13 cellular contexts compared by ENCODE assay signal in the genomic region with DNA sequence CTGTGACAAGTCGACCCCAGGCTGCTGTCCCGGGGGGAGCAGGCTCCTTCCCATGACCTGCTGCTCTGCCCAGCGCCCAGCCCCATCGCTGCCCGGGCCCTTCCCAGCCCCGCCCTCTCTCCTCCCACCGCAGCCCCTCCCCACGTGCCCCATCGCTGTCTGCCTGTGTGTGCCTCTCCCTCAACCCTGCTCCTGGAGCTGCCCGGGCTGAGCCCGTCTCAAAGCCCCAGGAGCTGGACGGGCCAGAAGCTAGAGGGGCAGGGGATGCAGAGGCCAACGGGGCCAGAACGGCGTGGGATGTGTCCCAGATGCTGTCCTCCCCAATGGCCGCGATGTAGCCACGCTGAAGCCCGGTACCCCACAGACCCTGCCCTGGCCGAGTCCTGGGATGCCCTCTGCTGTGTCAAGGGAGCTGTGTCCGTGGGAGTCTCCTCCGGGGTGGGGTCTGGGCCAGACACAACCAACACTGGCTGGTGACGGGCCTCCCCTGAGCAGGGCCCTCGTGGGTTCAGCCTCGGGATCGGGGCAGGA.
DNase-seq lines count a peak whose midpoint lies in the region; ATAC-seq and TF ChIP-seq lines count a peak whose summit lies in the region.
"Had no signal": no experiment of that assay in that cellular context is flagged by ENCODE, and none has a peak within 500 bp of the region (broad histone marks: within the 10 kb centered on the region; RNA-seq: fewer than 3 reads in every experiment).

No MANE protein-coding gene starts in this region.

- H3K36me3 Mint-ChIP-seq in chondrocyte (ENCODE audit: low read depth): peaks cover 24% of the 10 kb centered on the region
- peaks cover 14 to 38% (median 26%) of the 10 kb centered on the region in 5 donors for H3K36me3 Mint-ChIP-seq in naive thymus-derived CD4-positive, alpha-beta T cell
- H3K36me3 Mint-ChIP-seq in type B pancreatic cell: peaks cover 24% of the 10 kb centered on the region

- POLR2A ChIA-PET in naive thymus-derived CD4-positive, alpha-beta T cell (lab: Charles Lee): no interaction called here

- H3K36me3 ChIP-seq in naive thymus-derived CD4-positive, alpha-beta T cell (ENCODE audit: control insufficient read depth in 2 of 3, insufficient read depth in 3 of 3, low read length in 3 of 3): peaks cover 0 to 17% (median 0%) of the 10 kb centered on the region in 3 experiments

- CTCF ChIA-PET in naive thymus-derived CD4-positive, alpha-beta T cell (lab: Charles Lee): no interaction called here

- intact Hi-C loops in cardiac septum (cut with DNase I) (no loop called here), Right ventricle myocardium inferior (cut with DNase I) (no loop called here)
- intact Hi-C loops in naive thymus-derived CD4-positive, alpha-beta T cell (cut with micrococcal nuclease): no loop called here

- peaks cover 0 to 1% of the 10 kb centered on the region in 2 donors for H3K4me1 ChIP-seq in naive thymus-derived CD4-positive, alpha-beta T cell (ENCODE audit: control insufficient read depth in 2 of 2, insufficient read depth in 2 of 2, low read length in 2 of 2)

- ATAC-seq in Right ventricle myocardium inferior: no peak
- peak; percentile 17 for ATAC-seq in naive thymus-derived CD4-positive, alpha-beta T cell

- H3K4me1 Mint-ChIP-seq in chondrocyte (ENCODE audit: low read depth): peaks cover under 1% of the 10 kb centered on the region
- peaks cover under 1 to 7% (median 1%) of the 10 kb centered on the region in 7 donors for H3K4me1 Mint-ChIP-seq in naive thymus-derived CD4-positive, alpha-beta T cell
- peaks cover 2% of the 10 kb centered on the region for H3K4me1 Mint-ChIP-seq in type B pancreatic cell (ENCODE audit: unreplicated experiment)

- H3K4me3 Mint-ChIP-seq in chondrocyte (ENCODE audit: unreplicated experiment) (no peak overlapping the region), type B pancreatic cell (no peak overlapping the region)
- no peak overlapping the region for H3K4me3 Mint-ChIP-seq in naive thymus-derived CD4-positive, alpha-beta T cell
- H3K4me3 Mint-ChIP-seq: CD14-positive monocyte had no signal

- no peak overlapping the region for H3K27ac ChIP-seq in naive thymus-derived CD4-positive, alpha-beta T cell (ENCODE audit: low read depth, low read length)

- no peak overlapping the region for H3K4me3 ChIP-seq in naive thymus-derived CD4-positive, alpha-beta T cell (ENCODE audit: low read length)

- no peaks in the 10 kb centered on the region for H3K27me3 Mint-ChIP-seq in chondrocyte (ENCODE audit: low read depth)
- H3K27me3 Mint-ChIP-seq in naive thymus-derived CD4-positive, alpha-beta T cell: no peaks in the 10 kb centered on the region
- H3K27me3 Mint-ChIP-seq in type B pancreatic cell: no peaks in the 10 kb centered on the region

- TF ChIP-seq CTCF in chondrocyte (IDR thresholded peaks at IDR 0.05) (no peak), type B pancreatic cell (conservative IDR thresholded peaks at IDR 0.05) (no peak)

- H3K9me3 ChIP-seq in naive thymus-derived CD4-positive, alpha-beta T cell (ENCODE audit: control insufficient read depth in 2 of 3, low read length in 3 of 3): peaks cover 0 to 6% (median 0%) of the 10 kb centered on the region in 3 experiments

- no peak overlapping the region for H3K27ac Mint-ChIP-seq in chondrocyte (ENCODE audit: unreplicated experiment)
- H3K27ac Mint-ChIP-seq in naive thymus-derived CD4-positive, alpha-beta T cell: no peak overlapping the region
- H3K27ac Mint-ChIP-seq in type B pancreatic cell: no peak overlapping the region

- no peaks in the 10 kb centered on the region for H3K27me3 ChIP-seq in naive thymus-derived CD4-positive, alpha-beta T cell (ENCODE audit: control insufficient read depth in 2 of 2, insufficient read depth in 2 of 2, low read length in 2 of 2)

- peak; percentile 64 for DNase-seq in cardiac septum (ENCODE audit: low spot score)
- DNase-seq in Right ventricle myocardium inferior (ENCODE audit: missing footprints): no peak
- DNase-seq in chondrocyte (ENCODE audit: low spot score): peak; percentile 67
- no peak for DNase-seq in naive thymus-derived CD4-positive, alpha-beta T cell
- DNase-seq in type B pancreatic cell (ENCODE audit: extremely low spot score, unreplicated experiment): peak; percentile 63
- DNase-seq in GDM1 (lab: John Stamatoyannopoulos, UW): no peak
- DNase-seq in stimulated activated CD4-positive, alpha-beta T cell treated with anti-CD3 and anti-CD28 coated beads, Interleukin-2, amount 100 ng/mL, for 24 hours: no peak
- DNase-seq in SHP77 (lab: John Stamatoyannopoulos, UW): no peak
- DNase-seq: COR-L47, HCEC 1CT, Karpas-422, NCI-H1930 had no signal

- H3K9me3 Mint-ChIP-seq in chondrocyte (ENCODE audit: low read depth) (peaks cover 25% of the 10 kb centered on the region), type B pancreatic cell (peaks cover 16% of the 10 kb centered on the region)
- peaks cover 5 to 28% (median 22%) of the 10 kb centered on the region in 11 donors for H3K9me3 Mint-ChIP-seq in naive thymus-derived CD4-positive, alpha-beta T cell

Comparison
In these comparisons a context has a peak if more than half of its experiments do, and no peak if none do; other contexts are left out.
1. DNase-seq: peak in cardiac septum (single experiment), chondrocyte (single experiment) and type B pancreatic cell (single experiment); none in Right ventricle myocardium inferior (single experiment), naive thymus-derived CD4-positive, alpha-beta T cell (0 of 9), GDM1 (single experiment), stimulated activated CD4-positive, alpha-beta T cell treated with anti-CD3 and anti-CD28 coated beads, Interleukin-2, amount 100 ng/mL, for 24 hours (0 of 2) and SHP77 (0 of 2).